ENCODE assay signal across 1 cellular context in genomic region chr18:9876867-9877654, GRCh38.
TF ChIP-seq lines count a peak whose summit lies in the region.

No MANE protein-coding gene starts in this region.

TF ChIP-seq in K562, 482 proteins besides CTCF, POLR2A, EP300 and RAD21 (continued from another document):
- TF ChIP-seq ZBTB40 (IDR thresholded peaks at IDR 0.05) (no peak), ZBTB40 (CRISPR knock-in tag; IDR thresholded peaks at IDR 0.05) (no peak), ZNF583 (CRISPR knock-in tag; IDR thresholded peaks at IDR 0.05) (peak; percentile 62; the same call in 1 of the 2 replicates), JUND (IDR thresholded peaks at IDR 0.05; ENCODE audit: borderline replicate concordance, low read depth, low read length) (peak; percentile 88), JUND (tag; IDR thresholded peaks at IDR 0.05; ENCODE audit: borderline replicate concordance, low read depth, low read length) (peak; percentile 94; the same call in 2 of the 3 replicates), MCM2 (IDR thresholded peaks at IDR 0.05; ENCODE audit: low read depth) (no peak), NFIC (IDR thresholded peaks at IDR 0.05) (no peak), TAF7 (tag; IDR thresholded peaks at IDR 0.05) (no peak; the same call in 1 of the 2 replicates), MAX (CRISPR knock-in tag; IDR thresholded peaks at IDR 0.05) (peak; percentile 88), ZNF133 (CRISPR knock-in tag; IDR thresholded peaks at IDR 0.05) (no peak), ZNF239 (CRISPR knock-in tag; IDR thresholded peaks at IDR 0.05) (peak; percentile 49; the same call in 1 of the 2 replicates), NFRKB (IDR thresholded peaks at IDR 0.05; ENCODE audit: low read depth) (no peak), ZBTB1 (CRISPR knock-in tag; IDR thresholded peaks at IDR 0.05; ENCODE audit: borderline replicate concordance, low read depth) (no peak), ETV5 (CRISPR knock-in tag; IDR thresholded peaks at IDR 0.05; ENCODE audit: low read depth) (peak; percentile 65), NFE2L1 (tag; IDR thresholded peaks at IDR 0.05; ENCODE audit: borderline replicate concordance, low read depth) (peak; percentile 41; the same call in 1 of the 2 replicates), ESRRB (CRISPR knock-in tag; IDR thresholded peaks at IDR 0.05; ENCODE audit: borderline replicate concordance) (no peak; the same call in 1 of the 2 replicates), ZEB2 (IDR thresholded peaks at IDR 0.05) (no peak; the same call in 1 of the 2 replicates), KLF16 (IDR thresholded peaks at IDR 0.05) (peak; percentile 96), HLTF (IDR thresholded peaks at IDR 0.05) (peak; percentile 82; the same call in 1 of the 2 replicates), KAT7 (CRISPR knock-in tag; IDR thresholded peaks at IDR 0.05; ENCODE audit: borderline replicate concordance) (peak; percentile 67; the same call in 1 of the 2 replicates), ZC3H11A (IDR thresholded peaks at IDR 0.05; ENCODE audit: low read depth, low read length) (peak; percentile 77; the same call in 1 of the 2 replicates), NCOA6 (IDR thresholded peaks at IDR 0.05) (no peak), CEBPZ (IDR thresholded peaks at IDR 0.05; ENCODE audit: borderline replicate concordance, low read depth, low read length) (no peak), MXD1 (CRISPR knock-in tag; IDR thresholded peaks at IDR 0.05; ENCODE audit: borderline replicate concordance, poor library complexity, severe bottlenecking) (no peak), RBFOX2 (IDR thresholded peaks at IDR 0.05; ENCODE audit: low read depth, low read length) (peak; percentile 77), ZNF311 (CRISPR knock-in tag; IDR thresholded peaks at IDR 0.05) (peak; percentile 63; the same call in 1 of the 2 replicates), ARID3A (IDR thresholded peaks at IDR 0.05; ENCODE audit: borderline replicate concordance, low read depth, low read length) (peak; percentile 100), L3MBTL2 (IDR thresholded peaks at IDR 0.05) (no peak), ZFP36 (IDR thresholded peaks at IDR 0.05; ENCODE audit: low read depth, low read length, partially characterized antibody) (peak; percentile 61), FOXJ3 (CRISPR knock-in tag; IDR thresholded peaks at IDR 0.05) (no peak), ETV1 (tag; conservative IDR thresholded peaks at IDR 0.05; ENCODE audit: low read depth) (peak; percentile 92), GTF2F1 (IDR thresholded peaks at IDR 0.05; ENCODE audit: low read depth, low read length) (0 out of 2 replicates have a peak, but pooled peaks have one; percentile 36), HDAC2 (IDR thresholded peaks at IDR 0.05) (peak; percentile 98), BRD4 (IDR thresholded peaks at IDR 0.05) (peak; percentile 97), PTTG1 (tag; IDR thresholded peaks at IDR 0.05; ENCODE audit: low read depth) (no peak), RAD51 (IDR thresholded peaks at IDR 0.05; ENCODE audit: borderline replicate concordance, low read depth) (no peak; the same call in 1 of the 2 replicates), TEAD2 (tag; IDR thresholded peaks at IDR 0.05) (peak; percentile 92; the same call in 1 of the 2 replicates), CHD2 (IDR thresholded peaks at IDR 0.05; ENCODE audit: low read depth, low read length) (0 out of 2 replicates have a peak, but pooled peaks have one; percentile 11)
